Comparison of ENCODE assay signal across 22 cellular contexts in the genomic region with DNA sequence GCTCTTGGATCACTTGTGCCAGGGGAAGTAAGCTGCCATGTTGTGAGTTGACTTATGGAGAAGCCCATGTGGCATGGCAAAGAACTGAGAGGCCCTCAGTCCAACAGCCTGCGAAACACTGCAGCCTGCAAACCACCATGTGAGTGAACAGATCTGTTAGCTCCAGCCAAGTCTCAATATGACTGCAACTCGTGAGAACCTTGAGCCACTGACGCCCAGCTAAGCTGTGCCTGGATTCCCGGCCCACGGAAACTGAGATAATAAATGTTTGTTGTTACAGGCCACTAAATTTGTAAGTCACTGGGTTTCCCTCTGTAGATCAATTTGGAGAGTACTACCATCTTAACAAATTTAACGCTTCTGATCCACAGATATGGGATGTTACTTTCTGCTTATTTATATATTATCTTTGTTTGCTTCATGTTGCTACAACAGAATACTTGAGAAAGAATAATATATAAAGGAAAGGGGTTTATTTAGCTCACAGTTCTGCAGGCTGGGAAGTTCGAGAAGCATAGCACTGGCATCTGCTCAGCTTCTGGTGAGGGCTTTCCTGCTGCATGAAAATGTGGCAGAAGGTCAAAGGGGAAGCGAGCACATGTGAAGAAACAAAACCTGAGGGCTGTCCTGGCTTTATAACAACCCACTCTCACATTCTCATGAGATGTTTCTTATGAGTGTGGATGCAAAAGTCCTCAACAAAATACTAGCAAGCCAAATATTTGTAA. TPM values are rescaled to one million over a fixed set of nuclear protein-coding genes. Genes with fewer than 3 reads are reported as not detected.
DNase-seq lines count a peak whose midpoint lies in the region; ATAC-seq, FAIRE-seq and TF ChIP-seq lines count a peak whose summit lies in the region.
"Had no signal": no experiment of that assay in that cellular context is flagged by ENCODE, and none has a peak within 500 bp of the region (broad histone marks: within the 10 kb centered on the region; RNA-seq: fewer than 3 reads in every experiment).

No MANE protein-coding gene starts in this region.

- peaks cover 15% of the 10 kb centered on the region for H3K4me1 Mint-ChIP-seq in nephron progenitor cell

- H3K4me1 ChIP-seq in K562 (replicated peaks in 1 of 2; ENCODE audit: control insufficient read depth in 2 of 2, insufficient read depth in 2 of 2, low read length in 2 of 2) (peaks cover 0 to 7% of the 10 kb centered on the region in 2 experiments; a peak in 4 of 5 replicates), thyroid gland (peaks cover 0 to 8% of the 10 kb centered on the region in 2 donors)
- H3K4me1 ChIP-seq: parathyroid adenoma had no signal

- H3K9me3 Mint-ChIP-seq in nephron progenitor cell, result peaks cover 39% of the 10 kb centered on the region
- H3K9me3 Mint-ChIP-seq: dendritic cell treated with granulocyte-macrophage colony-stimulating factor and Interleukin-4, amounts not matched to agents 40 ng/mL and 50 ng/mL, for 4 days; T-helper 2 cell treated with Interferon-gamma antibody and Interleukin-4, amounts not matched to agents 5 μg/mL and 100 μg/mL, for 36 hours had no signal

- POLR2A ChIA-PET in K562 (lab: Yijun Ruan, JAX), result interaction anchor here (1.7 kb wide), 1 partner anchor 9 kb away, joined by 5 read pairs; no protein-coding TSS in a partner anchor

- BruUV-seq in K562 (replicated peaks; lab: Mats Ljungman, UMichigan), result no TSS peak

- no peaks in the 10 kb centered on the region for H3K9me3 ChIP-seq in K562 (replicated peaks; ENCODE audit: control insufficient read depth, insufficient read depth, low read depth, low read length)
- no peaks in the 10 kb centered on the region for H3K9me3 ChIP-seq in thyroid gland
- H3K9me3 ChIP-seq: MG63 had no signal

- no peaks in the 10 kb centered on the region for H4K20me1 ChIP-seq in K562 (replicated peaks; ENCODE audit: control insufficient read depth, insufficient read depth, low read length)

- peak; percentile 77 for DNase-seq in GM10266 (ENCODE audit: extremely low spot score)
- DNase-seq in GM18507 (ENCODE audit: extremely low spot score, insufficient read length, low read depth), result no peak
- no peak for DNase-seq in K562 (ENCODE audit: extremely low read depth in 1 of 4, low spot score in 3 of 4)
- DNase-seq in nephron progenitor cell, result no peak
- DNase-seq in NCI-H510A (lab: John Stamatoyannopoulos, UW), result no peak
- DNase-seq in thyroid gland, result no peak
- DNase-seq: activated CD4-positive, alpha-beta T cell treated with anti-CD3 and anti-CD28 coated beads, Interleukin-2, amount 50 U/mL, for 48 hours; activated CD8-positive, alpha-beta memory T cell treated with anti-CD3 and anti-CD28 coated beads, Interleukin-2, amount 50 U/mL, for 48 hours; head of caudate nucleus; left colon; MG63; naive thymus-derived CD8-positive, alpha-beta T cell; NCI-H1436 treated with DMSO at 0.1 percent for 48 hours; NCI-H526 had no signal

- H3K36me3 Mint-ChIP-seq in nephron progenitor cell (ENCODE audit: low read depth), result no peaks in the 10 kb centered on the region

- peak overlapping the region; percentile 22 for H3K27ac Mint-ChIP-seq in nephron progenitor cell
- H3K27ac Mint-ChIP-seq: dendritic cell treated with granulocyte-macrophage colony-stimulating factor and Interleukin-4, amounts not matched to agents 40 ng/mL and 50 ng/mL, for 4 days; naive thymus-derived CD8-positive, alpha-beta T cell; T-helper 2 cell treated with Interferon-gamma antibody and Interleukin-4, amounts not matched to agents 5 μg/mL and 100 μg/mL, for 36 hours had no signal

- H3K9ac ChIP-seq in K562 (ENCODE audit: insufficient read depth in 1 of 2, low read depth in 2 of 2, low read length in 2 of 2), result no peak overlapping the region
- H3K9ac ChIP-seq: parathyroid adenoma had no signal

- in situ Hi-C loops in K562 (cut with MboI), result no loop called here

- H3K4me3 ChIP-seq in K562, result no peak overlapping the region
- H3K4me3 ChIP-seq in thyroid gland (replicated peaks in 1 of 3), result no peak overlapping the region
- H3K4me3 ChIP-seq: MG63 had no signal

- FAIRE-seq in GM18507 (lab: Jason Lieb, UNC) (peak; percentile 45), K562 (lab: Jason Lieb, UNC) (no peak)
- FAIRE-seq: bronchial epithelial cell, endometrium had no signal

- H3K79me2 ChIP-seq in K562 (ENCODE audit: control insufficient read depth, insufficient read depth, low read length), result no peaks in the 10 kb centered on the region
- H3K79me2 ChIP-seq: parathyroid adenoma had no signal

- CTCF ChIA-PET in K562 (lab: Yijun Ruan, JAX; ENCODE audit: low intra/inter-chr PET ratio), result no interaction called here

- H3K27me3 Mint-ChIP-seq in nephron progenitor cell (ENCODE audit: low read depth, poor library complexity), result peaks cover 24% of the 10 kb centered on the region

- no peak overlapping the region for H3K27ac ChIP-seq in K562 (ENCODE audit: extremely low read depth, low read depth, low read length)
- no peak overlapping the region for H3K27ac ChIP-seq in thyroid gland
- H3K27ac ChIP-seq: C4-2B, parathyroid adenoma, RWPE1 had no signal

- no peak for TF ChIP-seq EP300 in K562 (IDR thresholded peaks at IDR 0.05; ENCODE audit: low read length)

- H3K36me3 ChIP-seq in K562 (ENCODE audit: control insufficient read depth, insufficient read depth, low read length) (no peaks in the 10 kb centered on the region), thyroid gland (no peaks in the 10 kb centered on the region)
- H3K36me3 ChIP-seq: MG63 had no signal

- WGBS in K562 (ENCODE audit: insufficient coverage, low coverage, missing lambda C conversion rate), result 53% methylated on average over 7 of the region's 8 CpGs
- WGBS in thyroid gland, 2 donors, result 75 to 79% methylated on average over 8 of the region's 8 CpGs

- intact Hi-C loops in K562 (cut with micrococcal nuclease), result no loop called here
- intact Hi-C loops in thyroid gland (cut with DNase I), result no loop called here

- no peak overlapping the region for H3K4me2 ChIP-seq in K562 (ENCODE audit: insufficient read depth, low read length)

- H3K9me1 ChIP-seq in K562 (ENCODE audit: control insufficient read depth, insufficient read depth, low read length), result no peaks in the 10 kb centered on the region

- peak overlapping the region; percentile 56; the same call in 1 of the 2 replicates for H2AFZ ChIP-seq in K562 (ENCODE audit: low read depth, low read length)
- H2AFZ ChIP-seq: parathyroid adenoma had no signal

- TF ChIP-seq CTCF in GM10266 (IDR thresholded peaks at IDR 0.05; ENCODE audit: control insufficient read depth, insufficient read depth, low read depth, missing control alignments), result no peak
- no peak for TF ChIP-seq CTCF in K562 (IDR thresholded peaks at IDR 0.05 in 2 of 3, conservative IDR thresholded peaks at IDR 0.05 in 1 of 3; ENCODE audit: insufficient read depth in 2 of 3, low read depth in 1 of 3, low read length in 3 of 3)
- TF ChIP-seq CTCF in nephron progenitor cell (IDR thresholded peaks at IDR 0.05), result no peak
- no peak for TF ChIP-seq CTCF in thyroid gland (IDR thresholded peaks at IDR 0.05)

- no peak for TF ChIP-seq POLR2A in K562 (conservative IDR thresholded peaks at IDR 0.05)
- no peak for TF ChIP-seq POLR2A in thyroid gland (IDR thresholded peaks at IDR 0.05)

- H3K27me3 ChIP-seq in K562 (ENCODE audit: control insufficient read depth in 2 of 2, insufficient read depth in 2 of 2, low read length in 2 of 2) (no peaks in the 10 kb centered on the region), thyroid gland (no peaks in the 10 kb centered on the region)
- H3K27me3 ChIP-seq: MG63 had no signal

- TF ChIP-seq RAD21 in K562 (CRISPR knock-in tag; conservative IDR thresholded peaks at IDR 0.05 in 1 of 2, IDR thresholded peaks at IDR 0.05 in 1 of 2), result no peak

- ATAC-seq in K562 (no peak), GM21576 (IDR thresholded peaks at IDR 0.05; ENCODE audit: unreplicated experiment) (no peak)
- ATAC-seq: left colon; naive thymus-derived CD8-positive, alpha-beta T cell had no signal

- H3K4me3 Mint-ChIP-seq in nephron progenitor cell, result no peak overlapping the region
- H3K4me3 Mint-ChIP-seq: dendritic cell treated with granulocyte-macrophage colony-stimulating factor and Interleukin-4, amounts not matched to agents 40 ng/mL and 50 ng/mL, for 4 days; naive thymus-derived CD8-positive, alpha-beta T cell; T-helper 2 cell treated with Interferon-gamma antibody and Interleukin-4, amounts not matched to agents 5 μg/mL and 100 μg/mL, for 36 hours had no signal

TF ChIP-seq in K562, 482 proteins besides CTCF, POLR2A, EP300 and RAD21 (continues in another document):
- TF ChIP-seq FOXK1 (CRISPR knock-in tag; IDR thresholded peaks at IDR 0.05; ENCODE audit: borderline replicate concordance) (no peak), ZBTB1 (CRISPR knock-in tag; IDR thresholded peaks at IDR 0.05; ENCODE audit: borderline replicate concordance, low read depth) (no peak), LARP7 (IDR thresholded peaks at IDR 0.05) (no peak), ZNF655 (CRISPR knock-in tag; IDR thresholded peaks at IDR 0.05) (no peak)

RNA-seq across cellular contexts. Expression of gene ATP2A3, which starts 29.4 kb away (rescaled TPM):
- total RNA-seq in K562 (2011; cell fraction: chromatin; rRNA removed; ENCODE audit: low replicate concordance), result 198 and 586 TPM in 2 replicates
- total RNA-seq in K562 (2011; cell fraction: nucleolus; rRNA removed), result 353 and 436 TPM in 2 replicates
- total RNA-seq in K562 (2011; cell fraction: nucleoplasm; rRNA removed), result 289 and 326 TPM in 2 replicates
- 41.2 and 50.7 TPM in 2 replicates for total RNA-seq in K562 (2014; rRNA removed)
- total RNA-seq in K562 (2014; rRNA removed; fragmentation: Illumina TruSeq; extraction: Trizol), result 9.0 and 9.2 TPM in 2 replicates
- 16.9 TPM in 2 replicates for total RNA-seq in K562 (2015; rRNA removed; fragmentation: Illumina TruSeq; extraction: Trizol)
- total RNA-seq in K562 (2021), result 79.7 and 103 TPM in 2 replicates
- 42.6 and 65.4 TPM in 2 replicates for polyA plus RNA-seq in K562 (2011; rRNA removed)
- polyA plus RNA-seq in K562 (2011; cell fraction: cytosol; rRNA removed), result 45.9 and 88.8 TPM in 2 replicates
- polyA plus RNA-seq in K562 (2011; cell fraction: nucleus; rRNA removed), result 230 and 368 TPM in 2 replicates
- polyA plus RNA-seq in K562 (2012), result 77.5 and 466 TPM in 2 replicates
- polyA plus RNA-seq in K562 (2014; fragmentation: Illumina TruSeq; extraction: Trizol), result 31.3 and 65.0 TPM in 2 replicates
- polyA plus RNA-seq in K562 (2014; fragmentation: Nextera tagmentation; extraction: Ambion mirVana), result under 1 TPM; 0.65 to 0.66 TPM
- 54.5 and 66.9 TPM in 2 replicates for polyA plus RNA-seq in K562 (2014; rRNA removed)
- 33.8 and 63.1 TPM in 2 replicates for polyA minus RNA-seq in K562 (2011; rRNA and poly(A)+ RNA removed)
- 71.3 and 83.9 TPM in 2 replicates for polyA minus RNA-seq in K562 (2011; cell fraction: cytosol; rRNA and poly(A)+ RNA removed)
- polyA minus RNA-seq in K562 (2011; cell fraction: nucleus; rRNA and poly(A)+ RNA removed), result 85.0 and 89.2 TPM in 2 replicates
- total RNA-seq in thyroid gland, result 10 to 100 TPM in 2 of 4 donors, 1 to 10 TPM in 2; 6.9 to 18.6 (median 9.1) TPM
